Comparison of ENCODE assay signal across 11 cellular contexts in genomic region chr17:7612294-7612640, GRCh38. TPM values are rescaled to one million over a fixed set of nuclear protein-coding genes. Genes with fewer than 3 reads are reported as not detected.
DNase-seq lines count a peak whose midpoint lies in the region; ATAC-seq and TF ChIP-seq lines count a peak whose summit lies in the region.
"Had no signal": no experiment of that assay in that cellular context is flagged by ENCODE, and none has a peak within 500 bp of the region (broad histone marks: within the 10 kb centered on the region; RNA-seq: fewer than 3 reads in every experiment).

No MANE protein-coding gene starts in this region.

- peak overlapping the region in 1 of 2 experiments; percentile 90; a peak in 1 of 4 replicates for H3K4me3 ChIP-seq in SK-N-SH (ENCODE audit: low read depth in 2 of 2, low read length in 1 of 2)
- no peak overlapping the region for H3K4me3 ChIP-seq in OCI-LY1 (ENCODE audit: low read depth, low read length, poor library complexity, severe bottlenecking)
- peak overlapping the region; percentile 45 for H3K4me3 ChIP-seq in osteoblast (ENCODE audit: insufficient read depth, low read length)
- H3K4me3 ChIP-seq in upper lobe of left lung, result no peak overlapping the region

- H3K4me1 ChIP-seq in SK-N-SH (ENCODE audit: control insufficient read depth in 1 of 2, insufficient read depth in 2 of 2, low read depth in 1 of 2, low read length in 1 of 2) (peaks cover 0 to 18% of the 10 kb centered on the region in 2 experiments; a peak in 3 of 4 replicates), OCI-LY1 (ENCODE audit: insufficient read depth, low read length, severe bottlenecking) (peaks cover 23% of the 10 kb centered on the region), osteoblast (ENCODE audit: insufficient read depth, low read length) (peaks cover 23% of the 10 kb centered on the region), upper lobe of left lung (peaks cover 24 to 35% (median 34%) of the 10 kb centered on the region in 4 donors)

- TF ChIP-seq RAD21 in SK-N-SH (IDR thresholded peaks at IDR 0.05; ENCODE audit: low read length), result no peak

- H4K20me1 ChIP-seq in SK-N-SH (ENCODE audit: insufficient read depth), result peaks cover 56% of the 10 kb centered on the region
- H4K20me1 ChIP-seq in OCI-LY1 (ENCODE audit: insufficient read depth, low read length), result no peaks in the 10 kb centered on the region
- peaks cover 46% of the 10 kb centered on the region for H4K20me1 ChIP-seq in osteoblast (ENCODE audit: insufficient read depth, low read length)

- TF ChIP-seq CTCF in SK-N-SH (IDR thresholded peaks at IDR 0.05) (no peak), OCI-LY1 (IDR thresholded peaks at IDR 0.05; ENCODE audit: low read length) (no peak), osteoblast (IDR thresholded peaks at IDR 0.05; ENCODE audit: extremely low read depth, low read depth, low read length) (no peak), upper lobe of left lung (IDR thresholded peaks at IDR 0.05) (no peak)

- H3K27ac ChIP-seq in SK-N-SH (ENCODE audit: low read depth in 2 of 2, low read length in 1 of 2) (peak overlapping the region; percentile 1 to 27; a peak in 2 of 4 replicates), OCI-LY1 (ENCODE audit: low read depth, low read length, poor library complexity, severe bottlenecking) (no peak overlapping the region), osteoblast (ENCODE audit: low read depth, low read length) (peak overlapping the region; percentile 39), upper lobe of left lung (no peak overlapping the region)

- H3F3A ChIP-seq in SK-N-SH (replicated peaks; ENCODE audit: insufficient read depth), result peaks cover 4% of the 10 kb centered on the region
- H3F3A ChIP-seq in OCI-LY1 (ENCODE audit: insufficient read depth, low read length), result no peaks in the 10 kb centered on the region

- H3K4me2 ChIP-seq in SK-N-SH, result peak overlapping the region; percentile 93
- peak overlapping the region; percentile 20; the same call in 1 of the 2 replicates for H3K4me2 ChIP-seq in OCI-LY1 (ENCODE audit: low read length)
- H3K4me2 ChIP-seq in osteoblast (ENCODE audit: insufficient read depth, low read length), result peak overlapping the region; percentile 62

- no peaks in the 10 kb centered on the region for H3K9me3 ChIP-seq in SK-N-SH
- H3K9me3 ChIP-seq in OCI-LY1 (ENCODE audit: low read length), result no peaks in the 10 kb centered on the region
- no peaks in the 10 kb centered on the region for H3K9me3 ChIP-seq in osteoblast (ENCODE audit: low read depth, low read length)
- no peaks in the 10 kb centered on the region for H3K9me3 ChIP-seq in upper lobe of left lung
- H3K9me3 ChIP-seq: heart right ventricle had no signal

- H2AFZ ChIP-seq in SK-N-SH (ENCODE audit: low read depth) (no peak overlapping the region), OCI-LY1 (ENCODE audit: low read length) (no peak overlapping the region), osteoblast (ENCODE audit: low read length) (no peak overlapping the region)

- POLR2A ChIA-PET in SK-N-SH (lab: Yijun Ruan, JAX), result no interaction called here

- no peak for TF ChIP-seq EP300 in SK-N-SH (IDR thresholded peaks at IDR 0.05; ENCODE audit: borderline replicate concordance in 1 of 2, low read depth in 1 of 2, low read length in 1 of 2)
- no peak for TF ChIP-seq EP300 in upper lobe of left lung (IDR thresholded peaks at IDR 0.05)

- H3K9me2 ChIP-seq in SK-N-SH (no peaks in the 10 kb centered on the region), OCI-LY1 (ENCODE audit: low read depth, low read length) (no peaks in the 10 kb centered on the region)

- DNase-seq in SK-N-SH, result no peak
- peak; percentile 31 for DNase-seq in dedifferentiated amniotic fluid mesenchymal stem cell (ENCODE audit: extremely low spot score)
- peak; percentile 73 for DNase-seq in osteoblast (ENCODE audit: insufficient read length, low spot score, missing footprints)
- no peak for DNase-seq in upper lobe of left lung
- DNase-seq in stimulated activated CD8-positive, alpha-beta memory T cell treated with anti-CD3 and anti-CD28 coated beads, Interleukin-4, amount 100 ng/mL, for 48 hours, result no peak
- DNase-seq: heart right ventricle, NCI-H69 had no signal

- H3K27me3 ChIP-seq in SK-N-SH (ENCODE audit: insufficient read depth) (no peaks in the 10 kb centered on the region), OCI-LY1 (ENCODE audit: insufficient read depth, low read length) (no peaks in the 10 kb centered on the region), osteoblast (ENCODE audit: insufficient read depth, low read length) (no peaks in the 10 kb centered on the region), upper lobe of left lung (no peaks in the 10 kb centered on the region)
- H3K27me3 ChIP-seq: heart right ventricle had no signal

- H3K9ac ChIP-seq in SK-N-SH (no peak overlapping the region), OCI-LY1 (ENCODE audit: low read length) (no peak overlapping the region; the same call in 1 of the 2 replicates)

- H3K36me3 ChIP-seq in SK-N-SH (replicated peaks in 1 of 2; ENCODE audit: control insufficient read depth in 1 of 2, insufficient read depth in 2 of 2, low read length in 1 of 2), result peaks cover 11 to 34% of the 10 kb centered on the region in 2 experiments
- peaks cover 23% of the 10 kb centered on the region; the same call in 1 of the 2 replicates for H3K36me3 ChIP-seq in OCI-LY1 (ENCODE audit: insufficient read depth, low read length)
- peaks cover 22% of the 10 kb centered on the region for H3K36me3 ChIP-seq in osteoblast (ENCODE audit: insufficient read depth, low read length)
- H3K36me3 ChIP-seq in upper lobe of left lung, result peaks cover 0 to 4% (median 1%) of the 10 kb centered on the region in 4 donors

- H3K79me2 ChIP-seq in SK-N-SH (ENCODE audit: insufficient read depth), result peaks cover 70% of the 10 kb centered on the region
- peaks cover 23% of the 10 kb centered on the region for H3K79me2 ChIP-seq in OCI-LY1 (ENCODE audit: insufficient read depth, low read length)
- H3K79me2 ChIP-seq in osteoblast (ENCODE audit: insufficient read depth, low read length), result peaks cover 68% of the 10 kb centered on the region

- 97% methylated on average over 1 of the region's 1 CpG for WGBS in SK-N-SH (ENCODE audit: low lambda C conversion rate)
- WGBS in upper lobe of left lung, 2 donors, result 90 to 100% methylated on average over 1 of the region's 1 CpG

- CTCF ChIA-PET in SK-N-SH (lab: Yijun Ruan, JAX), result interaction anchor here (1.2 to 2.9 kb wide), 6 partner anchors 11 to 104 kb away, joined by 3 to 14 read pairs (median 6); partner anchors contain the start of genes SOX15, TP53 and WRAP53

- no peak for ATAC-seq in SK-N-SH treated with all-trans-retinoic acid at 6 μM for 48 hours
- no peak for ATAC-seq in upper lobe of left lung (ENCODE audit: low FRiP score in 2 of 2)
- no peak for ATAC-seq in HG02970 (IDR thresholded peaks at IDR 0.05; ENCODE audit: low FRiP score, unreplicated experiment)
- ATAC-seq: HCT116, heart right ventricle had no signal

- no peak for TF ChIP-seq POLR2A in upper lobe of left lung (IDR thresholded peaks at IDR 0.05)

TF ChIP-seq in SK-N-SH, 30 proteins besides CTCF, POLR2A, EP300 and RAD21 (continues in another document):
- TF ChIP-seq SIN3A (IDR thresholded peaks at IDR 0.05; ENCODE audit: borderline replicate concordance, low read depth, low read length) (no peak), EZH2phosphoT487 (IDR thresholded peaks at IDR 0.05; ENCODE audit: borderline replicate concordance, low read depth) (no peak), SMC3 (IDR thresholded peaks at IDR 0.05; ENCODE audit: low read depth, low read length) (no peak), MEF2A (IDR thresholded peaks at IDR 0.05; ENCODE audit: borderline replicate concordance, low read depth) (no peak), RCOR1 (IDR thresholded peaks at IDR 0.05; ENCODE audit: low read length) (no peak), RFX5 (IDR thresholded peaks at IDR 0.05; ENCODE audit: low read length) (no peak), NRF1 (IDR thresholded peaks at IDR 0.05; ENCODE audit: low read depth, low read length) (no peak), JUND (IDR thresholded peaks at IDR 0.05) (no peak)

RNA-seq across cellular contexts. Expression of gene FXR2, which starts 2.4 kb away (rescaled TPM):
- 56.4 and 62.3 TPM in 2 replicates for polyA plus RNA-seq in SK-N-SH (2012; rRNA removed)
- 30.9 and 44.1 TPM in 2 replicates for polyA plus RNA-seq in SK-N-SH (2012; cell fraction: cytosol; rRNA removed)
- polyA plus RNA-seq in SK-N-SH (2012; cell fraction: nucleus; rRNA removed), result 97.1 and 104 TPM in 2 replicates
- total RNA-seq in osteoblast, result 41.8 and 42.7 TPM in 2 replicates
- 10 to 100 TPM; 35.6 to 46.1 (median 38.4) TPM for total RNA-seq in upper lobe of left lung

RNA-seq across cellular contexts. Expression of gene SAT2, which starts 15.4 kb away (rescaled TPM):
- polyA plus RNA-seq in SK-N-SH (2012; rRNA removed), result 42.8 and 43.1 TPM in 2 replicates
- polyA plus RNA-seq in SK-N-SH (2012; cell fraction: cytosol; rRNA removed), result 38.2 and 40.5 TPM in 2 replicates
- 104 and 174 TPM in 2 replicates for polyA plus RNA-seq in SK-N-SH (2012; cell fraction: nucleus; rRNA removed)
- total RNA-seq in osteoblast, result 41.3 and 52.5 TPM in 2 replicates
- 100 to 1,000 TPM in 1 of 6 donors, 10 to 100 TPM in 5; 66.4 to 155 (median 81.3) TPM for total RNA-seq in upper lobe of left lung

RNA-seq across cellular contexts. Expression of gene SHBG, which starts 17.7 kb away (rescaled TPM):
- 0.70 and 1.1 TPM in 2 replicates for polyA plus RNA-seq in SK-N-SH (2012; rRNA removed)
- 0.33 and 0.39 TPM in 2 replicates for polyA plus RNA-seq in SK-N-SH (2012; cell fraction: cytosol; rRNA removed)
- 1.6 and 1.8 TPM in 2 replicates for polyA plus RNA-seq in SK-N-SH (2012; cell fraction: nucleus; rRNA removed)
- 0.36 and 0.88 TPM in 2 replicates for total RNA-seq in osteoblast
- total RNA-seq in upper lobe of left lung, result under 1 TPM in 3 of 6 donors, not detected in 3; 0.34 to 0.88 (median 0.46) TPM

RNA-seq across cellular contexts. Expression of gene SOX15, which starts 22.4 kb away (rescaled TPM):
- polyA plus RNA-seq in SK-N-SH (2012; rRNA removed), result 1.3 TPM in 2 replicates
- polyA plus RNA-seq in SK-N-SH (2012; cell fraction: cytosol; rRNA removed), result 0.59 and 1.1 TPM in 2 replicates
- 1.6 and 1.7 TPM in 2 replicates for polyA plus RNA-seq in SK-N-SH (2012; cell fraction: nucleus; rRNA removed)
- 0.59 and 0.72 TPM in 2 replicates for total RNA-seq in osteoblast
- total RNA-seq in upper lobe of left lung, result 1 to 10 TPM in 1 of 6 donors, under 1 TPM in 2, not detected in 3; 0.63 to 1.5 (median 0.71) TPM

RNA-seq across cellular contexts. Expression of gene MPDU1, which starts 28.6 kb away (rescaled TPM):
- 126 and 142 TPM in 2 replicates for polyA plus RNA-seq in SK-N-SH (2012; rRNA removed)
- 85.1 and 108 TPM in 2 replicates for polyA plus RNA-seq in SK-N-SH (2012; cell fraction: cytosol; rRNA removed)
- polyA plus RNA-seq in SK-N-SH (2012; cell fraction: nucleus; rRNA removed), result 114 and 134 TPM in 2 replicates
- total RNA-seq in osteoblast, result 60.1 and 64.1 TPM in 2 replicates
- total RNA-seq in upper lobe of left lung, result 100 to 1,000 TPM in 1 of 6 donors, 10 to 100 TPM in 5; 50.6 to 121 (median 56.2) TPM

Comparison
In these comparisons a context has a peak if more than half of its experiments do, and no peak if none do; other contexts are left out.
1. DNase-seq: peak in dedifferentiated amniotic fluid mesenchymal stem cell (single experiment) and osteoblast (single experiment); none in SK-N-SH (single experiment), upper lobe of left lung (0 of 2) and stimulated activated CD8-positive, alpha-beta memory T cell treated with anti-CD3 and anti-CD28 coated beads, Interleukin-4, amount 100 ng/mL, for 48 hours (single experiment).
2. H3K27ac ChIP-seq: peak in SK-N-SH (2 of 2) and osteoblast (single experiment); none in OCI-LY1 (single experiment) and upper lobe of left lung (0 of 4).
3. H3K4me2 ChIP-seq: peak in every context shown above with its lines; median percentile 93 in SK-N-SH; 62 in osteoblast; 20 in OCI-LY1.